In genomic region chr19:57946316-57946715, GRCh38 we compare ENCODE assay signal across 8 cellular contexts. TPM values are rescaled to one million over a fixed set of nuclear protein-coding genes. Genes with fewer than 3 reads are reported as not detected.
DNase-seq lines count a peak whose midpoint lies in the region; ATAC-seq and TF ChIP-seq lines count a peak whose summit lies in the region.

No MANE protein-coding gene starts in this region.

- H3K27ac Mint-ChIP-seq in brain, result peak overlapping the region in 3 of 5 experiments; percentile 30 to 55 (median 35)

- H3K36me3 Mint-ChIP-seq in brain, result peaks cover 61% of the 10 kb centered on the region

- WGBS in mesodermal cell (ENCODE audit: insufficient coverage in 2 of 2), 2 experiments, result 82 to 100% methylated on average over 2 of the region's 2 CpGs

- H3K36me3 ChIP-seq in HEK293 (ENCODE audit: control insufficient read depth in 2 of 2, insufficient read depth in 1 of 2, low read length in 2 of 2) (peaks cover 25 to 45% of the 10 kb centered on the region in 2 experiments), mesodermal cell (ENCODE audit: control insufficient read depth, insufficient read depth, low read length) (peaks cover 42% of the 10 kb centered on the region)

- DNase-seq in AG04449 (ENCODE audit: low read depth, low spot score) (no peak), NCI-H446 treated with DMSO at 0.1 percent for 48 hours (lab: John Stamatoyannopoulos, UW) (no peak)

- peaks cover 28 to 62% (median 56%) of the 10 kb centered on the region in 5 experiments for H3K9me3 Mint-ChIP-seq in brain

- H3K4me3 Mint-ChIP-seq in brain, result peak overlapping the region; percentile 97 to 100 (median 98)

- TF ChIP-seq CTCF in AG04449 (IDR thresholded peaks at IDR 0.05; ENCODE audit: insufficient read depth, low read length, missing control alignments), result no peak
- no peak for TF ChIP-seq CTCF in HEK293 (tag by site-specific recombination; IDR thresholded peaks at IDR 0.05)
- no peak for TF ChIP-seq CTCF in brain (conservative IDR thresholded peaks at IDR 0.05)

- no peaks in the 10 kb centered on the region for H3K27me3 Mint-ChIP-seq in brain

- POLR2A ChIA-PET in AG04449 (lab: Yijun Ruan, JAX), result no interaction called here
- POLR2A ChIA-PET in HEK293 (lab: Yijun Ruan, JAX), result no interaction called here

- H3K4me1 Mint-ChIP-seq in brain, result peaks cover 21% of the 10 kb centered on the region

- no peak overlapping the region for H3K27ac ChIP-seq in HEK293 (ENCODE audit: extremely low read depth, low read depth, low read length)
- H3K27ac ChIP-seq in mesodermal cell (ENCODE audit: low read depth, low read length, severe bottlenecking), result no peak overlapping the region

- H3K4me1 ChIP-seq in HEK293 (ENCODE audit: control insufficient read depth, insufficient read depth, low read length) (peaks cover 5% of the 10 kb centered on the region; the same call in 1 of the 2 replicates), mesodermal cell (ENCODE audit: control insufficient read depth, insufficient read depth, low read length, poor library complexity, severe bottlenecking) (peaks cover 5% of the 10 kb centered on the region)

- no peak for ATAC-seq in HG02678 (IDR thresholded peaks at IDR 0.05; ENCODE audit: unreplicated experiment)
- no peak for ATAC-seq in HG03520 (IDR thresholded peaks at IDR 0.05; ENCODE audit: unreplicated experiment)
- no peak for ATAC-seq in GM18519 (IDR thresholded peaks at IDR 0.05; ENCODE audit: low FRiP score, unreplicated experiment)

- H3K4me3 ChIP-seq in AG04449 (ENCODE audit: low read depth, low read length), result peak overlapping the region; percentile 81
- peak overlapping the region; percentile 98 for H3K4me3 ChIP-seq in HEK293 (ENCODE audit: low read depth, low read length)
- peak overlapping the region; percentile 98 for H3K4me3 ChIP-seq in mesodermal cell (ENCODE audit: extremely low read depth, insufficient read depth, low read length, poor library complexity, severe bottlenecking)

- H3K9me3 ChIP-seq in HEK293 (ENCODE audit: control insufficient read depth, insufficient read depth, low read depth, low read length) (peaks cover 20% of the 10 kb centered on the region), mesodermal cell (ENCODE audit: control insufficient read depth, low read length) (peaks cover 70% of the 10 kb centered on the region)

- CTCF ChIA-PET in AG04449 (lab: Yijun Ruan, JAX) (interaction anchor here (1.4 kb wide), 1 partner anchor 10 kb away, joined by 3 read pairs; no protein-coding TSS in a partner anchor), HEK293 (lab: Yijun Ruan, JAX) (interaction anchor here (0.7 to 1.2 kb wide), 2 partner anchors 29 to 50 kb away, joined by 3 to 4 read pairs; no protein-coding TSS in a partner anchor)

TF ChIP-seq in HEK293, 187 proteins besides CTCF, POLR2A, EP300 and RAD21:
- TF ChIP-seq ZNF600 (tag by site-specific recombination; IDR thresholded peaks at IDR 0.05), result no peak
TF ChIP-seq in HEK293: peak in this region for 0.

RNA-seq across cellular contexts. Expression of gene ZNF256, which starts 1.2 kb away (rescaled TPM):
- polyA plus RNA-seq in brain (ENCODE audit: insufficient read depth, low read depth, low replicate concordance), result 2.6 TPM
- polyA plus RNA-seq in mesodermal cell (2013, experiment 1 of 2), result 8.5 TPM
- 5.6 TPM for polyA plus RNA-seq in mesodermal cell (2013, experiment 2 of 2)

RNA-seq across cellular contexts. Expression of gene ZNF418, which starts 11.1 kb away (rescaled TPM):
- polyA plus RNA-seq in brain (ENCODE audit: insufficient read depth, low read depth, low replicate concordance), result 1.5 TPM
- 9.0 TPM for polyA plus RNA-seq in mesodermal cell (2013, experiment 1 of 2)
- 5.5 TPM for polyA plus RNA-seq in mesodermal cell (2013, experiment 2 of 2)

RNA-seq across cellular contexts. Expression of gene C19orf18, which starts 28.0 kb away (rescaled TPM):
- polyA plus RNA-seq in brain (ENCODE audit: insufficient read depth, low read depth, low replicate concordance), result 0.53 TPM
- not detected for polyA plus RNA-seq in mesodermal cell (2013, experiment 1 of 2)
- polyA plus RNA-seq in mesodermal cell (2013, experiment 2 of 2), result 0.96 TPM

RNA-seq across cellular contexts. Expression of gene ZNF417, which starts 29.9 kb away (rescaled TPM):
- polyA plus RNA-seq in brain (ENCODE audit: insufficient read depth, low read depth, low replicate concordance), result 5.7 TPM
- polyA plus RNA-seq in mesodermal cell (2013, experiment 1 of 2), result 8.6 TPM
- polyA plus RNA-seq in mesodermal cell (2013, experiment 2 of 2), result 9.2 TPM

RNA-seq across cellular contexts. Expression of gene ZNF606, which starts 56.3 kb away (rescaled TPM):
- 4.8 TPM for polyA plus RNA-seq in brain (ENCODE audit: insufficient read depth, low read depth, low replicate concordance)
- 12.3 TPM for polyA plus RNA-seq in mesodermal cell (2013, experiment 1 of 2)
- 13.3 TPM for polyA plus RNA-seq in mesodermal cell (2013, experiment 2 of 2)
